Comparison of ENCODE assay signal across 8 cellular contexts in genomic region chr6:32968770-32969684, GRCh38. TPM values are rescaled to one million over a fixed set of nuclear protein-coding genes. Genes with fewer than 3 reads are reported as not detected.
DNase-seq lines count a peak whose midpoint lies in the region; ATAC-seq and TF ChIP-seq lines count a peak whose summit lies in the region.

No MANE protein-coding gene starts in this region.

- peak; percentile 7 for ATAC-seq in HG02852 (IDR thresholded peaks at IDR 0.05; ENCODE audit: unreplicated experiment)

- H3K4me3 ChIP-seq in liver (ENCODE audit: low read depth in 1 of 3, low read length in 3 of 3), result peak overlapping the region; percentile 75 to 96 (median 81)

- H3K9me3 ChIP-seq in ES-I3 (ENCODE audit: control insufficient read depth, insufficient read depth, low read length) (no peaks in the 10 kb centered on the region), liver (ENCODE audit: control insufficient read depth in 4 of 4, low read length in 3 of 4) (no peaks in the 10 kb centered on the region)

- TF ChIP-seq CTCF in liver (IDR thresholded peaks at IDR 0.05; ENCODE audit: low read depth, low read length, missing input control), result no peak

- TF ChIP-seq RAD21 in liver (IDR thresholded peaks at IDR 0.05), result no peak

- H3K9ac ChIP-seq in ES-I3 (ENCODE audit: low read depth, low read length) (peak overlapping the region; percentile 98), liver (ENCODE audit: low read depth in 1 of 2, low read length in 2 of 2) (peak overlapping the region; percentile 96 to 98)

- peaks cover 6% of the 10 kb centered on the region; the same call in 1 of the 2 replicates for H3K4me1 ChIP-seq in ES-I3 (ENCODE audit: insufficient read depth, low read length)
- peaks cover 0 to 24% (median 13%) of the 10 kb centered on the region in 4 donors for H3K4me1 ChIP-seq in liver (ENCODE audit: control insufficient read depth in 4 of 4, insufficient read depth in 4 of 4, low read length in 3 of 4)

- DNase-seq in NCI-H446 treated with DMSO at 0.1 percent for 48 hours (lab: John Stamatoyannopoulos, UW) (peak; percentile 80), dermis blood vessel endothelial cell (peak; percentile 85), NCI-H1048 (lab: John Stamatoyannopoulos, UW) (no peak)
- peak; percentile 44 for DNase-seq in activated CD4-positive, alpha-beta T cell treated with anti-CD3 and anti-CD28 coated beads, Interleukin-2, amount 50 U/mL, for 1 hour
- peak; percentile 74 to 79 for DNase-seq in stimulated activated CD4-positive, alpha-beta T cell treated with anti-CD3 and anti-CD28 coated beads, Interleukin-4, amount 100 ng/mL, for 4 hours

- H3K36me3 ChIP-seq in ES-I3 (ENCODE audit: insufficient read depth, low read length), result peaks cover 11% of the 10 kb centered on the region; the same call in 1 of the 2 replicates
- H3K36me3 ChIP-seq in liver (ENCODE audit: control insufficient read depth in 4 of 4, insufficient read depth in 3 of 4, low read depth in 1 of 4, low read length in 3 of 4), result peaks cover 0 to 6% (median 1%) of the 10 kb centered on the region in 4 donors

- H3K27ac ChIP-seq in liver (ENCODE audit: low read depth in 1 of 2, low read length in 2 of 2), result peak overlapping the region; percentile 99 to 100

- under 1% methylated on average over 47 of the region's 47 CpGs for WGBS in liver

- H3K27me3 ChIP-seq in liver (ENCODE audit: control insufficient read depth in 4 of 4, insufficient read depth in 4 of 4, low read length in 3 of 4), result no peaks in the 10 kb centered on the region

TF ChIP-seq in liver, 16 proteins besides CTCF, POLR2A, EP300 and RAD21:
- TF ChIP-seq YY1 (IDR thresholded peaks at IDR 0.05) (peak; percentile 6), ZBTB33 (IDR thresholded peaks at IDR 0.05) (no peak), REST (IDR thresholded peaks at IDR 0.05) (peak; percentile 11), HNF4G (IDR thresholded peaks at IDR 0.05) (no peak)
TF ChIP-seq in liver: peak in this region for 2.

RNA-seq across cellular contexts. Expression of gene BRD2, which starts 0.6 kb away (rescaled TPM):
- total RNA-seq in dermis blood vessel endothelial cell, result 60.2 and 86.7 TPM in 2 replicates
- 100 to 1,000 TPM in 1 of 2 donors, 10 to 100 TPM in 1; 46.0 to 100 TPM for total RNA-seq in liver
- 10 to 100 TPM; 29.8 to 54.4 TPM for polyA plus RNA-seq in liver

RNA-seq across cellular contexts. Expression of gene HLA-DMA, which starts 16.1 kb away (rescaled TPM):
- total RNA-seq in dermis blood vessel endothelial cell (1.2 and 1.7 TPM in 2 replicates), liver (1 to 10 TPM; 6.2 to 7.8 TPM)
- 10 to 100 TPM in 1 of 2 donors, 1 to 10 TPM in 1; 10.0 to 15.1 TPM for polyA plus RNA-seq in liver

RNA-seq across cellular contexts. Expression of gene HLA-DMB, which starts 28.2 kb away (rescaled TPM):
- total RNA-seq in dermis blood vessel endothelial cell, result 1.0 and 2.9 TPM in 2 replicates
- 10 to 100 TPM in 1 of 2 donors, 1 to 10 TPM in 1; 8.1 to 13.1 TPM for total RNA-seq in liver
- 1 to 10 TPM; 2.8 to 7.3 TPM for polyA plus RNA-seq in liver

RNA-seq across cellular contexts. Expression of gene HLA-DOA, which starts 40.4 kb away (rescaled TPM):
- total RNA-seq in dermis blood vessel endothelial cell, result not detected in 2 replicates
- 1 to 10 TPM; 1.3 to 3.0 TPM for total RNA-seq in liver
- 1 to 10 TPM in 1 of 2 donors, under 1 TPM in 1; 0.69 to 1.9 TPM for polyA plus RNA-seq in liver
